ENCODE assay signal across 8 cellular contexts in the genomic region with DNA sequence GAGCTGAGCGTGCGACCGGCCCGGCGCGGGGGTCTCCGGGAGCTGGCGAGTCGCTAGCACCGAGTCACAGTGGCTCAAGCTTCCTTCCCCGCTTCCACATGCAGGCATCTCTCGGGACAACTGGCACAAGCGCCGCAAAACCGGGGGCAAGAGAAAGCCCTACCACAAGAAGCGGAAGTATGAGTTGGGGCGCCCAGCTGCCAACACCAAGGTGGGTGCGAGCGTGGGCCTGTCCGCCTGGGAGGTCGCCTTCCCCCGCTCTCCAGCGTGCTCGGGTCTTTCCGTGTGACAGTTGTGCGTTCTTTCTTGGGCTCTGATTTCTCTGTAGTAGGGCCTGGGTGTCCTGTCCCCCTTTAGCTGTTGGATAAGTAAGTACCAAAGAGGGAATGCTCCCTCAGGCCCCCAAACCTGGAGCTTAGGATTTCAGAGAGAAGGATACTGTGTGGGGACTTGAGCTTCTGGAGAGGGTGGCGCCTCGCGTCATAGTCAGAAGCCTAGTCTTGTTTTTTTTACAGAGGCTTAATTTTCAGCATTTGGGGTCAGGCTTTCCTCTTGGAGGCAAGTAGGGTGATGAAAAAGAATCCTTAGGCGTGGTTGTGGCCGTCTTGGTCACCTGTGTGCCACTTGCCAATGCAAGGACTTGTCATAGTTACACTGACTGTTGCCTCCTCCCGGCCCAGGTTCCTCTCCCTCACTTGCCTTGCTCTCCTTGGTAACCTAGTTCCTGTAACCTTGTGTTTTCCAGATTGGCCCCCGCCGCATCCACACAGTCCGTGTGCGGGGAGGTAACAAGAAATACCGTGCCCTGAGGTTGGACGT. TPM values are rescaled to one million over a fixed set of nuclear protein-coding genes. Genes with fewer than 3 reads are reported as not detected.
A peak's percentile ranks its signal among the peaks of the same experiment; 100 is the strongest.
DNase-seq lines count a peak whose midpoint lies in the region; ATAC-seq and TF ChIP-seq lines count a peak whose summit lies in the region.

No MANE protein-coding gene starts in this region.

- no peak for DNase-seq in WERI-Rb-1
- peak in 1 of 3 donors; percentile 40 for DNase-seq in effector memory CD4-positive, alpha-beta T cell
- DNase-seq in mucosa of gallbladder (ENCODE audit: low spot score), result no peak
- no peak for DNase-seq in SW 1271 (lab: John Stamatoyannopoulos, UW)

- H3K36me3 ChIP-seq in WERI-Rb-1 (peaks cover 52% of the 10 kb centered on the region), muscle layer of duodenum (ENCODE audit: control insufficient read depth in 1 of 2, insufficient read depth in 2 of 2, low read length in 2 of 2) (peaks cover 19 to 37% of the 10 kb centered on the region in 2 donors), urinary bladder (ENCODE audit: insufficient read depth) (no peaks in the 10 kb centered on the region)
- H3K36me3 ChIP-seq in effector memory CD4-positive, alpha-beta T cell (ENCODE audit: control insufficient read depth, insufficient read depth, low read length), result peaks cover 36% of the 10 kb centered on the region

- 7% methylated on average over 38 of the region's 38 CpGs for WGBS in urinary bladder

- H3K9me3 ChIP-seq in WERI-Rb-1 (ENCODE audit: severe bottlenecking) (no peaks in the 10 kb centered on the region), muscle layer of duodenum (ENCODE audit: control insufficient read depth in 1 of 2, low read length in 2 of 2) (no peaks in the 10 kb centered on the region)
- no peaks in the 10 kb centered on the region for H3K9me3 ChIP-seq in effector memory CD4-positive, alpha-beta T cell (ENCODE audit: control insufficient read depth, low read length)

- peaks cover 16% of the 10 kb centered on the region for H3K4me1 ChIP-seq in effector memory CD4-positive, alpha-beta T cell (ENCODE audit: control insufficient read depth, insufficient read depth, low read length, poor library complexity, severe bottlenecking)
- H3K4me1 ChIP-seq in muscle layer of duodenum (ENCODE audit: control insufficient read depth in 1 of 2, insufficient read depth in 2 of 2, low read length in 2 of 2), result peaks cover 0 to 23% of the 10 kb centered on the region in 2 donors
- no peaks in the 10 kb centered on the region for H3K4me1 ChIP-seq in urinary bladder (ENCODE audit: insufficient read depth)

- ATAC-seq in GM18511 (IDR thresholded peaks at IDR 0.05; ENCODE audit: unreplicated experiment) (peak; percentile 26), HG03045 (IDR thresholded peaks at IDR 0.05; ENCODE audit: unreplicated experiment) (peak; percentile 6)

- TF ChIP-seq CTCF in WERI-Rb-1 (IDR thresholded peaks at IDR 0.05; ENCODE audit: low read depth, low read length), result no peak

- no peaks in the 10 kb centered on the region for H3K27me3 ChIP-seq in WERI-Rb-1 (ENCODE audit: insufficient read depth, low read depth, severe bottlenecking)
- H3K27me3 ChIP-seq in effector memory CD4-positive, alpha-beta T cell (replicated peaks; ENCODE audit: control insufficient read depth, insufficient read depth, low read length, poor library complexity, severe bottlenecking), result no peaks in the 10 kb centered on the region
- no peaks in the 10 kb centered on the region for H3K27me3 ChIP-seq in muscle layer of duodenum (ENCODE audit: low read depth, low read length)

- H3K27ac ChIP-seq in WERI-Rb-1 (peak overlapping the region; percentile 82), muscle layer of duodenum (ENCODE audit: low read length) (peak overlapping the region; percentile 100), urinary bladder (ENCODE audit: low read depth) (peak overlapping the region; percentile 87)
- H3K27ac ChIP-seq in effector memory CD4-positive, alpha-beta T cell (ENCODE audit: insufficient read depth, low read length, poor library complexity, severe bottlenecking), result peak overlapping the region; percentile 93

- H3K4me3 ChIP-seq in WERI-Rb-1 (ENCODE audit: low read depth, low read length), result peak overlapping the region; percentile 73
- H3K4me3 ChIP-seq in effector memory CD4-positive, alpha-beta T cell (ENCODE audit: insufficient read depth, low read depth, low read length, poor library complexity, severe bottlenecking), result peak overlapping the region; percentile 96
- peak overlapping the region; percentile 81 to 96 for H3K4me3 ChIP-seq in muscle layer of duodenum (ENCODE audit: low read depth in 1 of 2, low read length in 2 of 2)
- H3K4me3 ChIP-seq in urinary bladder (ENCODE audit: low read depth, low read length), result peak overlapping the region; percentile 79

RNA-seq across cellular contexts. Expression of a gene that starts 0.8 kb away (rescaled TPM):
- 1,711 TPM for total RNA-seq in urinary bladder
- 2,358 TPM for polyA plus RNA-seq in urinary bladder
- total RNA-seq in mucosa of gallbladder, result 1,176 TPM

RNA-seq across cellular contexts. Expression of a gene that starts 11.8 kb away (rescaled TPM):
- not detected for total RNA-seq in urinary bladder
- 0.30 TPM for polyA plus RNA-seq in urinary bladder
- 0.37 TPM for total RNA-seq in mucosa of gallbladder

RNA-seq across cellular contexts. Expression of a gene that starts 24.0 kb away (rescaled TPM):
- total RNA-seq in urinary bladder (4.7 TPM), mucosa of gallbladder (14.7 TPM)
- polyA plus RNA-seq in urinary bladder, result 16.0 TPM

RNA-seq across cellular contexts. Expression of a gene that starts 31.0 kb away (rescaled TPM):
- total RNA-seq in urinary bladder (not detected), mucosa of gallbladder (not detected)
- 0.35 TPM for polyA plus RNA-seq in urinary bladder

RNA-seq across cellular contexts. Expression of a gene that starts 32.2 kb away (rescaled TPM):
- total RNA-seq in urinary bladder, result 5.3 TPM
- polyA plus RNA-seq in urinary bladder, result 4.3 TPM
- total RNA-seq in mucosa of gallbladder, result 7.8 TPM
